8 cellular contexts compared by ENCODE assay signal in genomic region chr1:212669102-212669501, GRCh38. TPM values are rescaled to one million over a fixed set of nuclear protein-coding genes. Genes with fewer than 3 reads are reported as not detected.
DNase-seq lines count a peak whose midpoint lies in the region; ATAC-seq and TF ChIP-seq lines count a peak whose summit lies in the region.

No MANE protein-coding gene starts in this region.

- no peak overlapping the region for H3K4me3 ChIP-seq in SJSA1

- H4K5ac ChIP-seq in H9 (ENCODE audit: insufficient read length, low read depth, low read length), result no peak overlapping the region

- TF ChIP-seq CTCF in H9 (conservative IDR thresholded peaks at IDR 0.05), result peak; percentile 66

- H3T11ph ChIP-seq in H9 (ENCODE audit: low read length), result no peak overlapping the region

- H2BK120ac ChIP-seq in H9 (ENCODE audit: low read depth, low read length, poor library complexity, severe bottlenecking), result no peak overlapping the region

- no peak overlapping the region for H2BK12ac ChIP-seq in H9 (ENCODE audit: insufficient read length, low read depth, low read length)

- H2BK5ac ChIP-seq in H9 (ENCODE audit: insufficient read length, low read length), result no peak overlapping the region

- no peak for ATAC-seq in GM19035 (IDR thresholded peaks at IDR 0.05; ENCODE audit: unreplicated experiment)
- ATAC-seq in esophagus mucosa, result no peak

- H2BK20ac ChIP-seq in H9 (ENCODE audit: low read depth, low read length, poor library complexity, severe bottlenecking), result no peak overlapping the region

- H4K20me1 ChIP-seq in H9 (ENCODE audit: control insufficient read depth, insufficient read depth, insufficient read length), result no peaks in the 10 kb centered on the region

- no peak overlapping the region for H3K14ac ChIP-seq in H9 (ENCODE audit: insufficient read depth, low read length)

- H3K36me3 Mint-ChIP-seq in H9 (ENCODE audit: insufficient read depth in 1 of 3, low read depth in 3 of 3), result no peaks in the 10 kb centered on the region; a peak in 1 of 7 replicates

- DNase-seq in AML-193 (lab: John Stamatoyannopoulos, UW), result peak; percentile 72
- DNase-seq in H9, result peak; percentile 45
- DNase-seq in SJSA1 (ENCODE audit: low read depth in 1 of 2, low spot score in 2 of 2), result peak; percentile 15 to 47
- DNase-seq in iPS-NIHi11 (ENCODE audit: low spot score), result peak; percentile 76
- no peak for DNase-seq in activated CD4-positive, CD25-positive, alpha-beta regulatory T cell (lab: John Stamatoyannopoulos, UW)
- DNase-seq in AG08395 (ENCODE audit: low spot score), result no peak

- no peak overlapping the region for H2BK15ac ChIP-seq in H9 (ENCODE audit: low read depth, low read length)

- no peak overlapping the region for H4K8ac ChIP-seq in H9 (replicated peaks; ENCODE audit: insufficient read length, low read depth, low read length)

- peaks cover 2% of the 10 kb centered on the region; the same call in 1 of the 2 replicates for H3K27me3 ChIP-seq in H9 (ENCODE audit: insufficient read depth, low read length)
- no peaks in the 10 kb centered on the region for H3K27me3 ChIP-seq in SJSA1 (replicated peaks)

- H3K4me3 Mint-ChIP-seq in H9, result no peak overlapping the region

- H2AK5ac ChIP-seq in H9 (ENCODE audit: insufficient read length, low read length), result no peak overlapping the region

- no peaks in the 10 kb centered on the region for H3K23me2 ChIP-seq in H9 (ENCODE audit: insufficient read length, low read depth, low read length, poor library complexity, severe bottlenecking)

- H4K91ac ChIP-seq in H9 (ENCODE audit: insufficient read length, low read depth, low read length), result no peak overlapping the region

- H3K4ac ChIP-seq in H9 (ENCODE audit: low read depth, low read length), result no peak overlapping the region

- no peak overlapping the region for H2AFZ ChIP-seq in H9 (ENCODE audit: low read length)

- no peaks in the 10 kb centered on the region for H3K36me3 ChIP-seq in SJSA1

- H3K27ac ChIP-seq in H9 (ENCODE audit: insufficient read length, low read depth, low read length) (no peak overlapping the region), SJSA1 (peak overlapping the region; percentile 98)

- H3K18ac ChIP-seq in H9 (ENCODE audit: insufficient read length, low read depth, low read length), result no peak overlapping the region

- H3K27ac Mint-ChIP-seq in H9, result no peak overlapping the region; a peak in 1 of 7 replicates

- H3K79me2 ChIP-seq in H9 (ENCODE audit: insufficient read depth, low read length), result no peaks in the 10 kb centered on the region

- H3K9me3 ChIP-seq in H9 (ENCODE audit: control insufficient read depth, low read depth, low read length) (no peaks in the 10 kb centered on the region), SJSA1 (replicated peaks) (no peaks in the 10 kb centered on the region)

- H3K4me1 ChIP-seq in H9 (ENCODE audit: insufficient read depth, low read length) (peaks cover 9% of the 10 kb centered on the region; the same call in 1 of the 2 replicates), SJSA1 (replicated peaks) (peaks cover 45% of the 10 kb centered on the region)

- H3K4me2 ChIP-seq in H9 (ENCODE audit: insufficient read depth, insufficient read length, low read length), result no peak overlapping the region

- H3K4me1 Mint-ChIP-seq in H9, result peaks cover 24 to 30% of the 10 kb centered on the region in 2 experiments

- no peaks in the 10 kb centered on the region for H3K79me1 ChIP-seq in H9 (ENCODE audit: insufficient read depth, low read depth, low read length, poor library complexity, severe bottlenecking)

- H3K9me3 Mint-ChIP-seq in H9, result no peaks in the 10 kb centered on the region; a peak in 1 of 5 replicates

- H3K27me3 Mint-ChIP-seq in H9 (ENCODE audit: low read depth), result peaks cover 25% of the 10 kb centered on the region

- no peak overlapping the region for H3K9ac ChIP-seq in H9 (ENCODE audit: extremely low read depth, insufficient read length, low read length)

- no peak overlapping the region for H3K56ac ChIP-seq in H9 (ENCODE audit: insufficient read length, low read depth, low read length)

- WGBS in H9 (ENCODE audit: extremely low coverage, insufficient read length, low lambda C conversion rate), result no CpG with 5 or more reads among the region's 2 CpGs

- no peak overlapping the region for H3K23ac ChIP-seq in H9 (ENCODE audit: insufficient read length, low read depth, low read length)

RNA-seq across cellular contexts. Expression of gene BATF3, which starts 30.5 kb away (rescaled TPM):
- total RNA-seq in H9 (2021) (2.1 and 2.2 TPM in 2 replicates), esophagus mucosa (0.68 TPM)
- 1.8 and 3.3 TPM in 2 replicates for total RNA-seq in SJSA1 (2014; rRNA removed; shearing (Covaris generic))

Comparison
In these comparisons a context has a peak if more than half of its experiments do, and no peak if none do; other contexts are left out.
1. DNase-seq: peak in AML-193 (2 of 2), H9 (single experiment), SJSA1 (2 of 2) and iPS-NIHi11 (single experiment); none in activated CD4-positive, CD25-positive, alpha-beta regulatory T cell (0 of 4) and AG08395 (single experiment).